ENCODE assay signal across 28 cellular contexts in the genomic region with DNA sequence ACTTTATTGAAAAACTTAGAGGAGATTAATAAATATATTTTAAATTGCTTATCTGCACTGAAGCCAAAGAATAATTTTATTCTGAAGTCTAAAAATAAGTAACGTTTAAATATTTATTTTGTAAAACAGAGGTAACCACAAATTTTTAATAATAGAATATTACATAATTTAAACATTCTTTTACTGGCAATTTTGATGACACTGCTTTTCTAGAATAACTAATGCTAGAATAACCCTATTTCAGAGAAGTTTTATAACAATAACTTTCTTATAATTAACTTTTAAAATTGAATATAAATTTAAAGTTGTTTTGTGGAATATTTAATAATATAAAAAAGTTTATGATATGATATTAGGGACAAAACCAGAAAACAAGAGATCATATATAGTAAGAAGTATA.
"Had no signal": no experiment of that assay in that cellular context is flagged by ENCODE, and none has a peak within 500 bp of the region (broad histone marks: within the 10 kb centered on the region; RNA-seq: fewer than 3 reads in every experiment).

No MANE protein-coding gene starts in this region.

- H3K4me3 ChIP-seq: adrenal gland, body of pancreas, esophagus muscularis mucosa, gastrocnemius medialis, heart right ventricle had no signal

- H3K4me1 ChIP-seq: body of pancreas, foreskin keratinocyte, gastrocnemius medialis had no signal

- ATAC-seq: activated CD4-positive, CD25-positive, alpha-beta regulatory T cell treated with anti-CD3 and anti-CD28 coated beads, Interleukin-2, amount 50 U/mL, for 24 hours; activated CD8-positive, alpha-beta T cell treated with anti-CD3 and anti-CD28 coated beads for 36 hours; activated naive CD8-positive, alpha-beta T cell treated with anti-CD3 and anti-CD28 coated beads, Interleukin-2, amount 50 U/mL, for 24 hours; activated T-cell treated with anti-CD3 and anti-CD28 coated beads, Interleukin-2, amount 50 U/mL, for 4 hours; body of pancreas; effector memory CD8-positive, alpha-beta T cell; foreskin keratinocyte; gastrocnemius medialis; heart right ventricle had no signal

- H3K36me3 ChIP-seq: adrenal gland, esophagus muscularis mucosa, gastrocnemius medialis, heart right ventricle had no signal

- H3K27ac ChIP-seq: adrenal gland, body of pancreas, esophagus muscularis mucosa, foreskin keratinocyte, gastrocnemius medialis, heart right ventricle, VCaP had no signal

- H3K9me3 ChIP-seq: adrenal gland, body of pancreas, esophagus muscularis mucosa, gastrocnemius medialis had no signal

- H3K27me3 ChIP-seq: adrenal gland, body of pancreas, esophagus muscularis mucosa, foreskin keratinocyte, gastrocnemius medialis, heart right ventricle had no signal

- DNase-seq: activated CD4-positive, alpha-beta T cell treated with anti-CD3 and anti-CD28 coated beads for 48 hours; activated CD4-positive, alpha-beta T cell treated with anti-CD3 and anti-CD28 coated beads, Interleukin-2, amount 50 U/mL, for 1 hour; activated CD4-positive, alpha-beta T cell treated with anti-CD3 and anti-CD28 coated beads, Interleukin-2, amount 50 U/mL, for 48 hours; activated CD8-positive, alpha-beta memory T cell treated with anti-CD3 and anti-CD28 coated beads for 24 hours; activated CD8-positive, alpha-beta T cell treated with anti-CD3 and anti-CD28 coated beads for 36 hours; activated effector memory CD4-positive, alpha-beta T cell treated with anti-CD3 and anti-CD28 coated beads, Interleukin-2, amount 50 U/mL, for 16 hours; activated naive CD4-positive, alpha-beta T cell treated with anti-CD3 and anti-CD28 coated beads for 36 hours; activated naive CD8-positive, alpha-beta T cell treated with anti-CD3 and anti-CD28 coated beads for 36 hours; activated naive CD8-positive, alpha-beta T cell treated with anti-CD3 and anti-CD28 coated beads, Interleukin-2, amount 50 U/mL, for 24 hours; activated T-cell treated with anti-CD3 and anti-CD28 coated beads, Interleukin-2, amount 50 U/mL, for 4 hours; adrenal gland; amygdala; aorta; body of pancreas; caudate nucleus; cortex of kidney; dermis blood vessel endothelial cell; effector CD4-positive, alpha-beta T cell; effector memory CD8-positive, alpha-beta T cell; erythroblast; foreskin keratinocyte; gastrocnemius medialis; glutamatergic neuron; heart right ventricle; T-helper 2 cell had no signal
